Comparison of ENCODE assay signal across 27 cellular contexts in the genomic region with DNA sequence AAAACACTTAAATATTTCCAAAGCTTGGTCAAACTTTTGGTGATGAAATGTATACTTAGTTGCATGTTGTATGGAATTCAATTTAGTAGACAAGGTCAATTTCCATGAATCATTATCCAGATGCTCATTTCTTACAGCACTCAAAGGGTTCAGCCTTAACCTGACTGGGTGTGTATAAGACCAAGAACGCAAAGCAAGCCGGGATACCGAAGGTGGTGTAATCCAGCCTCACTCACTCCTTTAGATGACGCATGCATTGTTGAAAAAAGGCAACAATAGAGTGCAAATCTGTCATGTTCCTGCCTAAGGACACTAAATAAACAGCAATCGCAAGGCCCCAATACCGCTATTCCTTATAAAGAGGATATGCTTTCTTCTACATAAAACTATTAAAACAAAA.
A peak's percentile ranks its signal among the peaks of the same experiment; 100 is the strongest.
DNase-seq lines count a peak whose midpoint lies in the region; ATAC-seq, FAIRE-seq and TF ChIP-seq lines count a peak whose summit lies in the region.
"Had no signal": no experiment of that assay in that cellular context is flagged by ENCODE, and none has a peak within 500 bp of the region (broad histone marks: within the 10 kb centered on the region; RNA-seq: fewer than 3 reads in every experiment).

No MANE protein-coding gene starts in this region.

- H3K4me3 Mint-ChIP-seq in type B pancreatic cell: no peak overlapping the region
- H3K4me3 Mint-ChIP-seq: CD14-positive monocyte; CD4-positive, alpha-beta memory T cell; CD4-positive, CD25-positive, alpha-beta regulatory T cell; CD8-positive, alpha-beta memory T cell had no signal

- DNase-seq in SK-N-DZ (ENCODE audit: low spot score) (peak; percentile 22), bronchial epithelial cell (ENCODE audit: low read depth) (peak; percentile 47), type B pancreatic cell (ENCODE audit: extremely low spot score, unreplicated experiment) (no peak), medulla oblongata (ENCODE audit: extremely low spot score) (no peak), HEK293T (ENCODE audit: extremely low spot score) (no peak)
- DNase-seq: 8988T; ACHN; BE2C; C1 segment of cervical spinal cord; CD4-positive, alpha-beta memory T cell; CD4-positive, CD25-positive, alpha-beta regulatory T cell; CD8-positive, alpha-beta memory T cell; COR-L47; DMS 273 treated with DMSO at 0.1 percent for 48 hours; DMS153; DMS53; DMS79; DND-41; EL; GDM1 had no signal

- CTCF ChIA-PET in HEK293T (lab: Yijun Ruan, JAX): no interaction called here

- peak; percentile 99 for ATAC-seq in esophagus mucosa
- no peak for ATAC-seq in HG03108 (IDR thresholded peaks at IDR 0.05; ENCODE audit: unreplicated experiment)
- ATAC-seq: GM12878 had no signal

- H3K36me3 ChIP-seq in bronchial epithelial cell (ENCODE audit: control insufficient read depth, insufficient read depth, low read length): no peaks in the 10 kb centered on the region
- H3K36me3 ChIP-seq: BE2C, BLaER1 had no signal

- no peak overlapping the region for H3K4me3 ChIP-seq in bronchial epithelial cell (ENCODE audit: low read depth, low read length)
- H3K4me3 ChIP-seq: BLaER1, GM12878 had no signal

- peaks cover 15% of the 10 kb centered on the region for H3K9me3 Mint-ChIP-seq in type B pancreatic cell
- H3K9me3 Mint-ChIP-seq: CD4-positive, alpha-beta memory T cell had no signal

- no peaks in the 10 kb centered on the region for H3K27me3 ChIP-seq in bronchial epithelial cell (ENCODE audit: control insufficient read depth, insufficient read depth, low read length)
- H3K27me3 ChIP-seq: BE2C, BLaER1 had no signal

- POLR2A ChIA-PET in HEK293T (lab: Yijun Ruan, JAX): no interaction called here

- H3K27ac Mint-ChIP-seq in type B pancreatic cell: peak overlapping the region; percentile 46
- H3K27ac Mint-ChIP-seq: CD14-positive monocyte; CD4-positive, alpha-beta memory T cell; CD4-positive, CD25-positive, alpha-beta regulatory T cell; CD8-positive, alpha-beta memory T cell had no signal

- TF ChIP-seq CTCF in bronchial epithelial cell (IDR thresholded peaks at IDR 0.05; ENCODE audit: insufficient read depth, low read length, severe bottlenecking): no peak
- TF ChIP-seq CTCF in type B pancreatic cell (conservative IDR thresholded peaks at IDR 0.05): no peak

- H3K4me1 Mint-ChIP-seq in type B pancreatic cell (ENCODE audit: unreplicated experiment): peaks cover 6% of the 10 kb centered on the region
- H3K4me1 Mint-ChIP-seq: CD14-positive monocyte; CD4-positive, alpha-beta memory T cell; CD4-positive, CD25-positive, alpha-beta regulatory T cell; CD8-positive, alpha-beta memory T cell had no signal

- peak; percentile 7 for FAIRE-seq in bronchial epithelial cell (lab: Jason Lieb, UNC)
- FAIRE-seq: A204.1, GM12878, GM18507 had no signal

- no peaks in the 10 kb centered on the region for H3K36me3 Mint-ChIP-seq in type B pancreatic cell
- H3K36me3 Mint-ChIP-seq: CD14-positive monocyte; CD4-positive, alpha-beta memory T cell; CD4-positive, CD25-positive, alpha-beta regulatory T cell; CD8-positive, alpha-beta memory T cell had no signal

- H3K27me3 Mint-ChIP-seq in type B pancreatic cell: no peaks in the 10 kb centered on the region
- H3K27me3 Mint-ChIP-seq: CD4-positive, CD25-positive, alpha-beta regulatory T cell; CD8-positive, alpha-beta memory T cell had no signal

TF ChIP-seq in HEK293T, 16 proteins besides CTCF, POLR2A, EP300 and RAD21:
- TF ChIP-seq ZNF384 (IDR thresholded peaks at IDR 0.05) (no peak), SUZ12 (IDR thresholded peaks at IDR 0.05) (no peak), FOXA1 (IDR thresholded peaks at IDR 0.05) (no peak), BHLHE40 (IDR thresholded peaks at IDR 0.05; ENCODE audit: borderline replicate concordance) (no peak), SP1 (IDR thresholded peaks at IDR 0.05) (no peak), LEF1 (IDR thresholded peaks at IDR 0.05; ENCODE audit: borderline replicate concordance) (no peak), ELF4 (IDR thresholded peaks at IDR 0.05) (no peak)
- TF ChIP-seq, protein P1, sequence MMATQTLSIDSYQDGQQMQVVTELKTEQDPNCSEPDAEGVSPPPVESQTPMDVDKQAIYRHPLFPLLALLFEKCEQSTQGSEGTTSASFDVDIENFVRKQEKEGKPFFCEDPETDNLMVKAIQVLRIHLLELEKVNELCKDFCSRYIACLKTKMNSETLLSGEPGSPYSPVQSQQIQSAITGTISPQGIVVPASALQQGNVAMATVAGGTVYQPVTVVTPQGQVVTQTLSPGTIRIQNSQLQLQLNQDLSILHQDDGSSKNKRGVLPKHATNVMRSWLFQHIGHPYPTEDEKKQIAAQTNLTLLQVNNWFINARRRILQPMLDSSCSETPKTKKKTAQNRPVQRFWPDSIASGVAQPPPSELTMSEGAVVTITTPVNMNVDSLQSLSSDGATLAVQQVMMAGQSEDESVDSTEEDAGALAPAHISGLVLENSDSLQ (IDR thresholded peaks at IDR 0.05): no peak

Comparison
In these comparisons a context has a peak if more than half of its experiments do, and no peak if none do; other contexts are left out.
1. DNase-seq: peak in SK-N-DZ (single experiment) and bronchial epithelial cell (single experiment); none in type B pancreatic cell (single experiment), medulla oblongata (single experiment) and HEK293T (single experiment).